ENCODE assay signal across 8 cellular contexts in genomic region chr16:84013787-84014569, GRCh38.
DNase-seq lines count a peak whose midpoint lies in the region; ATAC-seq lines count a peak whose summit lies in the region.

No MANE protein-coding gene starts in this region.

- peak; percentile 79 for ATAC-seq in GM21576 (IDR thresholded peaks at IDR 0.05; ENCODE audit: unreplicated experiment)

- DNase-seq in EH (ENCODE audit: low read depth) = peak; percentile 64
- DNase-seq in HUDEP-2 (lab: John Stamatoyannopoulos, UW; ENCODE audit: unreplicated experiment in 76 of 76) = peak in 74 of 76 experiments; percentile 40 to 98 (median 89)
- DNase-seq in SHP77 (lab: John Stamatoyannopoulos, UW) = peak; percentile 84 to 92
- peak; percentile 7 for DNase-seq in activated T-helper 9 cell treated with anti-CD3 and anti-CD28 coated beads, Interleukin-2, amount 50 U/mL, for 16 hours (ENCODE audit: low read depth)
- peak; percentile 96 for DNase-seq in iPS DF 4.7 (ENCODE audit: extremely low read depth, low spot score)
- peak in 2 of 3 experiments; percentile 6 to 24 for DNase-seq in stimulated activated CD4-positive, alpha-beta T cell treated with anti-CD3 and anti-CD28 coated beads, TNF-alpha, amount 100 ng/mL, for 4 hours (ENCODE audit: low read depth in 3 of 3)
- no peak for DNase-seq in cortex of kidney (lab: John Stamatoyannopoulos, UW)
